Comparison of ENCODE assay signal across 9 cellular contexts in genomic region chr1:178541829-178542553, GRCh38. TPM values are rescaled to one million over a fixed set of nuclear protein-coding genes. Genes with fewer than 3 reads are reported as not detected.
DNase-seq lines count a peak whose midpoint lies in the region; ATAC-seq, FAIRE-seq and TF ChIP-seq lines count a peak whose summit lies in the region.
"Had no signal": no experiment of that assay in that cellular context is flagged by ENCODE, and none has a peak within 500 bp of the region (broad histone marks: within the 10 kb centered on the region; RNA-seq: fewer than 3 reads in every experiment).

No MANE protein-coding gene starts in this region.

- in situ Hi-C loops in GM18951 (cut with MboI; ENCODE audit: low sequenced_read_pairs, unreplicated experiment) = loop anchor here (25.0 kb wide), 2 partner anchors 195 to 820 kb away; partner anchors contain the start of genes AXDND1 and RALGPS2

- ATAC-seq in HG03159 (IDR thresholded peaks at IDR 0.05; ENCODE audit: unreplicated experiment) = peak; percentile 40

- peak overlapping the region; percentile 100 for H3K4me2 ChIP-seq in astrocyte (ENCODE audit: low read length)

- DNase-seq in CD1c-positive myeloid dendritic cell (ENCODE audit: extremely low spot score) = peak; percentile 45
- peak; percentile 39 for DNase-seq in RKO (ENCODE audit: low spot score)
- DNase-seq in astrocyte (ENCODE audit: low read depth) = no peak
- DNase-seq in stimulated activated CD4-positive, alpha-beta T cell treated with anti-CD3 and anti-CD28 coated beads, Interleukin-12 subunit alpha, Interleukin-12 subunit beta, amount 100 ng/mL, for 48 hours (ENCODE audit: low read depth in 2 of 3, low spot score in 1 of 3) = peak in 2 of 3 donors; percentile 36 to 37
- no peak for DNase-seq in NCI-H1694 (lab: John Stamatoyannopoulos, UW)

- peak overlapping the region; percentile 85 for H3K9ac ChIP-seq in astrocyte (ENCODE audit: low read length)
- H3K9ac ChIP-seq in iPS-15b (ENCODE audit: low read depth, low read length) = peak overlapping the region; percentile 85

- H3K27me3 ChIP-seq in astrocyte (ENCODE audit: insufficient read depth, low read length) = no peaks in the 10 kb centered on the region
- no peaks in the 10 kb centered on the region for H3K27me3 ChIP-seq in iPS-15b (ENCODE audit: control insufficient read depth, insufficient read depth, low read length)

- peak; percentile 51 for TF ChIP-seq POLR2A in GM18951 (IDR thresholded peaks at IDR 0.05; ENCODE audit: extremely low read depth, insufficient read depth, insufficient read length)

- H3K36me3 ChIP-seq in astrocyte (ENCODE audit: insufficient read depth, low read length) (no peaks in the 10 kb centered on the region), iPS-15b (ENCODE audit: control insufficient read depth, insufficient read depth, low read length) (peaks cover 2% of the 10 kb centered on the region)

- peaks cover 8% of the 10 kb centered on the region for H3K36me3 Mint-ChIP-seq in astrocyte (ENCODE audit: low read depth, unreplicated experiment)

- peak overlapping the region; percentile 62 for H3K27ac Mint-ChIP-seq in astrocyte (ENCODE audit: unreplicated experiment)

- no peak for TF ChIP-seq CTCF in astrocyte (IDR thresholded peaks at IDR 0.05; ENCODE audit: insufficient read depth, low read depth, low read length)

- FAIRE-seq in astrocyte (lab: Jason Lieb, UNC) = no peak
- FAIRE-seq: TTC549 had no signal

- H3K9me3 Mint-ChIP-seq in astrocyte (ENCODE audit: unreplicated experiment) = no peaks in the 10 kb centered on the region

- H3K4me1 ChIP-seq in astrocyte (ENCODE audit: insufficient read depth, low read length) (peaks cover 50% of the 10 kb centered on the region), iPS-15b (ENCODE audit: control insufficient read depth, insufficient read depth, low read length) (peaks cover 3% of the 10 kb centered on the region)

- H2AFZ ChIP-seq in astrocyte (ENCODE audit: low read depth, low read length) = peak overlapping the region; percentile 100

- no peaks in the 10 kb centered on the region for H4K20me1 ChIP-seq in astrocyte (ENCODE audit: insufficient read depth, low read length)

- no peaks in the 10 kb centered on the region for H3K27me3 Mint-ChIP-seq in astrocyte (ENCODE audit: low read depth, unreplicated experiment)

- peak overlapping the region; percentile 69 for H3K27ac ChIP-seq in astrocyte (ENCODE audit: low read depth, low read length)

- H3K4me1 Mint-ChIP-seq in astrocyte (ENCODE audit: low read depth, unreplicated experiment) = peaks cover 49% of the 10 kb centered on the region

- H3K79me2 ChIP-seq in astrocyte (ENCODE audit: insufficient read depth, low read length) = peaks cover 7% of the 10 kb centered on the region

- no peaks in the 10 kb centered on the region for H3K9me3 ChIP-seq in astrocyte (ENCODE audit: insufficient read depth, low read depth, low read length)
- no peaks in the 10 kb centered on the region for H3K9me3 ChIP-seq in iPS-15b (ENCODE audit: control insufficient read depth, insufficient read depth, low read length)

- H3K4me3 ChIP-seq in astrocyte (ENCODE audit: insufficient read depth, low read depth, low read length) (peak overlapping the region; percentile 77), iPS-15b (ENCODE audit: low read depth, low read length) (peak overlapping the region; percentile 100)

- peak overlapping the region; percentile 94 for H3K4me3 Mint-ChIP-seq in astrocyte (ENCODE audit: unreplicated experiment)

RNA-seq across cellular contexts. Expression of gene TEX35, which starts 29.1 kb away (rescaled TPM):
- total RNA-seq in astrocyte = not detected in 2 replicates

RNA-seq across cellular contexts. Expression of gene CLEC20A, which starts 45.2 kb away (rescaled TPM):
- not detected in 2 replicates for total RNA-seq in astrocyte

Comparison
In these comparisons a context has a peak if more than half of its experiments do, and no peak if none do; other contexts are left out.
1. DNase-seq: peak in CD1c-positive myeloid dendritic cell (single experiment), RKO (single experiment) and stimulated activated CD4-positive, alpha-beta T cell treated with anti-CD3 and anti-CD28 coated beads, Interleukin-12 subunit alpha, Interleukin-12 subunit beta, amount 100 ng/mL, for 48 hours (2 of 3); none in astrocyte (single experiment) and NCI-H1694 (single experiment).